In the genomic region with DNA sequence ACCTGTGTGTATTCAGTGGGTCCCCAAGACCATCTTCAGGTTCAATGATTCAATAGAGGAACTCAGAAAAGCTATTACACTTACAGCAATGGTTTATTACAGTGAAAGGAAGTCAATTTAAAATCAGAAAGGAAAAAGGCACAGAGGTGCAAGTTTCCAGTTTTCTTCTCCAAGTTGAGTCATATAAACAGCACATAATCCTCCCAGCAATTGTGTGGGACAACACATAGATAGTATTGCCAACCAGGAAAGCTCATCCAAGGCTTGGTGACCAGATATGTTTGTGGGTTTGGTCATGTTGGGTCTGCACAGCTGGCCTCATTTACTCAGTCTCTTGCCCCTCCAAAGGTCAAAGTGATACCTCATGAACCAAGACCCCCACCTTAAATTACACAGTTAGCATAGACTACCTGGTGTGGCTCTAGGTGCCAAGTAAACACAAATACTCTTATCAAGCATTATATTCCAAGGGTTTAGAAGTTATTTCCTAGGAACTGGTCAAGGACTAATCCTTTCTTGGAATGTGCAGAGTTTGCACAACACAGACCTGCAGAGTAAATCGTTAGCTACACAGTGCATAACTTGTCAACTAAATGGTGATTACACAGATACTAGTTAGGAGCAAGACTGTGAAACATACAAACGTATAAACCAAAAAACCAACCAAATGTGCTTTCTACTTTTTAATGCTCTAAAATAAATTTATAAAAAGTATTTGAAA, we compare ENCODE assay signal across 17 cellular contexts.
DNase-seq lines count a peak whose midpoint lies in the region; ATAC-seq, FAIRE-seq and TF ChIP-seq lines count a peak whose summit lies in the region.
"Had no signal": no experiment of that assay in that cellular context is flagged by ENCODE, and none has a peak within 500 bp of the region (broad histone marks: within the 10 kb centered on the region; RNA-seq: fewer than 3 reads in every experiment).

No MANE protein-coding gene starts in this region.

- H3K4me1 ChIP-seq in kidney (ENCODE audit: control insufficient read depth in 1 of 2, insufficient read depth in 1 of 2, low read depth in 1 of 2, low read length in 2 of 2) (peaks cover 0 to 3% of the 10 kb centered on the region in 2 donors), mesendoderm (ENCODE audit: control insufficient read depth, low read depth, low read length) (no peaks in the 10 kb centered on the region)

- H3K4me2 ChIP-seq in mesendoderm (ENCODE audit: low read length) = no peak overlapping the region

- peak; percentile 53 for FAIRE-seq in kidney (lab: Jason Lieb, UNC)
- FAIRE-seq: GM12878, GM18507 had no signal

- H2BK15ac ChIP-seq in mesendoderm (replicated peaks; ENCODE audit: low read depth) = no peak overlapping the region

- H4K5ac ChIP-seq in mesendoderm (ENCODE audit: low read length) = no peak overlapping the region

- H3K9me3 ChIP-seq in MG63 = no peaks in the 10 kb centered on the region
- H3K9me3 ChIP-seq in kidney (ENCODE audit: control insufficient read depth in 1 of 2, low read length in 2 of 2) = no peaks in the 10 kb centered on the region
- H3K9me3 ChIP-seq: HAP-1 had no signal

- TF ChIP-seq CTCF in Calu3 (IDR thresholded peaks at IDR 0.05; ENCODE audit: unreplicated experiment) = no peak
- TF ChIP-seq CTCF in kidney (IDR thresholded peaks at IDR 0.05; ENCODE audit: borderline replicate concordance, extremely low read depth, insufficient read depth) = no peak

- DNase-seq in Calu3 = no peak
- DNase-seq in MG63 = peak; percentile 9
- DNase-seq in kidney = no peak
- DNase-seq in mesendoderm = no peak
- no peak for DNase-seq in SKM-1 treated with dmso at 0.1 percent for 144 hours (lab: John Stamatoyannopoulos, UW; ENCODE audit: unreplicated experiment)
- DNase-seq in DMS114 treated with DMSO at 0.1 percent for 48 hours (lab: John Stamatoyannopoulos, UW; ENCODE audit: unreplicated experiment) = no peak
- DNase-seq: CD8-positive, alpha-beta T cell; COR-L47; GOT3 had no signal

- H2BK120ac ChIP-seq in mesendoderm (ENCODE audit: low read depth, low read length) = peak overlapping the region; percentile 73

- no peaks in the 10 kb centered on the region for H3K79me1 ChIP-seq in mesendoderm (ENCODE audit: low read length)

- no peak overlapping the region for H3K4me3 Mint-ChIP-seq in Calu3 (ENCODE audit: low read depth, unreplicated experiment)
- H3K4me3 Mint-ChIP-seq: CD14-positive monocyte; CD8-positive, alpha-beta T cell had no signal

- no peak overlapping the region for H3K4ac ChIP-seq in mesendoderm (ENCODE audit: low read depth, low read length)

- intact Hi-C loops in Calu3 (cut with micrococcal nuclease; ENCODE audit: unreplicated experiment) (no loop called here), kidney (cut with DNase I) (no loop called here)

- CTCF ChIA-PET in Calu3 (lab: Charles Lee) = no interaction called here

- WGBS in mesendoderm (ENCODE audit: extremely low coverage, insufficient coverage, low lambda C conversion rate) = no CpG with 5 or more reads among the region's 2 CpGs

- no peaks in the 10 kb centered on the region for H3K4me1 Mint-ChIP-seq in Calu3 (ENCODE audit: low read depth, unreplicated experiment)
- H3K4me1 Mint-ChIP-seq: CD14-positive monocyte had no signal

- no peak overlapping the region for H3K27ac ChIP-seq in kidney (ENCODE audit: low read depth in 2 of 2, low read length in 2 of 2)
- no peak overlapping the region for H3K27ac ChIP-seq in mesendoderm (ENCODE audit: low read depth, low read length)
- H3K27ac ChIP-seq: 22Rv1, HL-60 had no signal

- H3K9ac ChIP-seq in kidney (ENCODE audit: low read length in 2 of 2) (no peak overlapping the region), mesendoderm (ENCODE audit: low read length) (no peak overlapping the region)

- H2AK5ac ChIP-seq in mesendoderm (ENCODE audit: low read length) = no peak overlapping the region

- H3K79me2 ChIP-seq in mesendoderm (ENCODE audit: control insufficient read depth, insufficient read depth, low read length) = no peaks in the 10 kb centered on the region

- H3K4me3 ChIP-seq in MG63 (no peak overlapping the region), kidney (ENCODE audit: low read length in 2 of 2) (no peak overlapping the region), mesendoderm (ENCODE audit: low read length) (no peak overlapping the region)
- H3K4me3 ChIP-seq: GM12878, HAP-1 had no signal

- H3K36me3 Mint-ChIP-seq in Calu3 (ENCODE audit: insufficient read depth, unreplicated experiment) = no peaks in the 10 kb centered on the region
- H3K36me3 Mint-ChIP-seq: CD14-positive monocyte; CD8-positive, alpha-beta T cell had no signal

- BruUV-seq in Calu3 (replicated peaks; lab: Mats Ljungman, UMichigan) = no TSS peak

- H3K36me3 ChIP-seq in MG63 (no peaks in the 10 kb centered on the region), kidney (ENCODE audit: control insufficient read depth in 1 of 2, insufficient read depth in 2 of 2, low read length in 2 of 2) (no peaks in the 10 kb centered on the region), mesendoderm (ENCODE audit: control insufficient read depth, insufficient read depth, low read length) (no peaks in the 10 kb centered on the region)
- H3K36me3 ChIP-seq: HAP-1 had no signal

- no peak overlapping the region for H3K56ac ChIP-seq in mesendoderm (ENCODE audit: low read length)

- no peak for ATAC-seq in HG03280 (IDR thresholded peaks at IDR 0.05; ENCODE audit: unreplicated experiment)
- ATAC-seq in GM21367 (IDR thresholded peaks at IDR 0.05; ENCODE audit: unreplicated experiment) = no peak
- ATAC-seq: CD8-positive, alpha-beta T cell; GM12878 had no signal

- no peak overlapping the region for H4K8ac ChIP-seq in mesendoderm (ENCODE audit: low read depth, low read length)

- no peak overlapping the region for H3K23ac ChIP-seq in mesendoderm (ENCODE audit: low read length)

- H3K27ac Mint-ChIP-seq in Calu3 (ENCODE audit: unreplicated experiment) = peak overlapping the region; percentile 52
- H3K27ac Mint-ChIP-seq: CD14-positive monocyte; CD8-positive, alpha-beta T cell had no signal

- no peaks in the 10 kb centered on the region for H3K9me3 Mint-ChIP-seq in Calu3 (ENCODE audit: low read depth, unreplicated experiment)

- no peaks in the 10 kb centered on the region for H3K27me3 Mint-ChIP-seq in Calu3 (ENCODE audit: unreplicated experiment)

- H3K18ac ChIP-seq in mesendoderm (ENCODE audit: low read length) = no peak overlapping the region

- H2BK5ac ChIP-seq in mesendoderm (ENCODE audit: low read length) = no peak overlapping the region

- H3K27me3 ChIP-seq in MG63 = no peaks in the 10 kb centered on the region
- H3K27me3 ChIP-seq in mesendoderm (ENCODE audit: insufficient read depth, low read length, poor library complexity) = no peaks in the 10 kb centered on the region
